ENCODE assay signal across 17 cellular contexts in genomic region chr5:177225798-177226197, GRCh38.
DNase-seq lines count a peak whose midpoint lies in the region; ATAC-seq and TF ChIP-seq lines count a peak whose summit lies in the region.
"Had no signal": no experiment of that assay in that cellular context is flagged by ENCODE, and none has a peak within 500 bp of the region (broad histone marks: within the 10 kb centered on the region; RNA-seq: fewer than 3 reads in every experiment).

No MANE protein-coding gene starts in this region.

- no peak overlapping the region for H2BK120ac ChIP-seq in trophoblast cell (ENCODE audit: insufficient read depth, low read length, poor library complexity)

- no peak overlapping the region for H3K9ac ChIP-seq in trophoblast cell (ENCODE audit: low read length)
- H3K9ac ChIP-seq: BLaER1 treated with 17β-estradiol and CSF1 and Interleukin-3, amounts not matched to agents 10 nM and 100 nM had no signal

- H3K9me3 ChIP-seq in T-helper 17 cell (ENCODE audit: control insufficient read depth, low read length, poor library complexity, severe bottlenecking) = no peaks in the 10 kb centered on the region
- H3K9me3 ChIP-seq in trophoblast cell (ENCODE audit: insufficient read depth, low read depth, low read length) = no peaks in the 10 kb centered on the region
- H3K9me3 ChIP-seq: A549; BLaER1 treated with 17β-estradiol and CSF1 and Interleukin-3, amounts not matched to agents 10 nM and 100 nM; Caco-2 had no signal

- no peaks in the 10 kb centered on the region for H3K9me3 Mint-ChIP-seq in GM23338
- H3K9me3 Mint-ChIP-seq: CD4-positive, alpha-beta T cell; CD8-positive, alpha-beta T cell had no signal

- peak overlapping the region; percentile 65; the same call in 1 of the 2 replicates for H3K27ac ChIP-seq in GM23338 (ENCODE audit: low read depth)
- no peak overlapping the region for H3K27ac ChIP-seq in trophoblast cell (ENCODE audit: low read depth, low read length)
- H3K27ac ChIP-seq: 22Rv1; A549; BLaER1 treated with 17β-estradiol and CSF1 and Interleukin-3, amounts not matched to agents 10 nM and 100 nM; C4-2B had no signal

- H3K27ac Mint-ChIP-seq in GM23338 = no peak overlapping the region
- peak overlapping the region; percentile 9 for H3K27ac Mint-ChIP-seq in T-helper 17 cell
- H3K27ac Mint-ChIP-seq: B cell; CD4-positive, alpha-beta T cell; CD8-positive, alpha-beta T cell had no signal

- H3K9me2 ChIP-seq in GM23338 (ENCODE audit: insufficient read depth) = no peaks in the 10 kb centered on the region

- ATAC-seq in GM23338 = no peak
- ATAC-seq in T-helper 17 cell = no peak
- no peak for ATAC-seq in left cardiac atrium
- ATAC-seq: A549; CD8-positive, alpha-beta T cell had no signal

- no peaks in the 10 kb centered on the region for H3K27me3 ChIP-seq in GM23338 (ENCODE audit: insufficient read depth)
- H3K27me3 ChIP-seq in trophoblast cell (ENCODE audit: insufficient read depth, low read length) = no peaks in the 10 kb centered on the region
- H3K27me3 ChIP-seq: BLaER1 treated with 17β-estradiol and CSF1 and Interleukin-3, amounts not matched to agents 10 nM and 100 nM had no signal

- intact Hi-C loops in left cardiac atrium (cut with DNase I) = no loop called here

- H2AFZ ChIP-seq in GM23338 = no peak overlapping the region
- no peak overlapping the region for H2AFZ ChIP-seq in trophoblast cell (ENCODE audit: insufficient read depth, low read length, poor library complexity)

- H4K8ac ChIP-seq in trophoblast cell (ENCODE audit: low read depth, low read length) = no peak overlapping the region

- no peak overlapping the region for H3K4me3 Mint-ChIP-seq in GM23338
- H3K4me3 Mint-ChIP-seq in T-helper 17 cell = no peak overlapping the region
- H3K4me3 Mint-ChIP-seq: B cell; CD4-positive, alpha-beta T cell; CD8-positive, alpha-beta T cell had no signal

- H3K27me3 Mint-ChIP-seq in GM23338 (ENCODE audit: insufficient read depth, low read depth, poor library complexity) (peaks cover 9% of the 10 kb centered on the region), T-helper 17 cell (no peaks in the 10 kb centered on the region)
- H3K27me3 Mint-ChIP-seq: B cell; CD4-positive, alpha-beta T cell had no signal

- H3K36me3 ChIP-seq in GM23338 (ENCODE audit: insufficient read depth) (peaks cover 6% of the 10 kb centered on the region), trophoblast cell (ENCODE audit: control insufficient read depth in 1 of 2, insufficient read depth in 2 of 2, low read length in 2 of 2) (peaks cover 5 to 6% of the 10 kb centered on the region in 2 experiments)

- H3K23ac ChIP-seq in trophoblast cell (ENCODE audit: low read length) = no peak overlapping the region

- H3K36me3 Mint-ChIP-seq in GM23338 (ENCODE audit: low read depth) = peaks cover 42% of the 10 kb centered on the region
- H3K36me3 Mint-ChIP-seq in T-helper 17 cell (ENCODE audit: low read depth) = peaks cover 5% of the 10 kb centered on the region

- no peak overlapping the region for H2BK5ac ChIP-seq in trophoblast cell (ENCODE audit: low read depth, low read length, poor library complexity)

- H4K91ac ChIP-seq in trophoblast cell (ENCODE audit: low read depth, low read length) = no peak overlapping the region

- H4K12ac ChIP-seq in trophoblast cell (ENCODE audit: low read depth, low read length) = no peak overlapping the region

- H3K14ac ChIP-seq in trophoblast cell (ENCODE audit: low read length) = no peak overlapping the region

- no peak for DNase-seq in GM23338 (ENCODE audit: low spot score)
- DNase-seq in T-helper 17 cell = no peak
- no peak for DNase-seq in trophoblast cell
- DNase-seq in NCI-H1694 treated with DMSO at 0.1 percent for 48 hours (lab: John Stamatoyannopoulos, UW) = no peak
- no peak for DNase-seq in left cardiac atrium
- DNase-seq: AML-193; Caco-2; Calu3; CD4-positive, alpha-beta T cell; CD8-positive, alpha-beta T cell; DMS79 treated with DMSO at 0.1 percent for 48 hours; GF-D8 had no signal

- H2BK12ac ChIP-seq in trophoblast cell (ENCODE audit: low read length) = no peak overlapping the region

- peaks cover 100% of the 10 kb centered on the region for H3K79me2 ChIP-seq in GM23338 (replicated peaks; ENCODE audit: insufficient read depth)
- no peaks in the 10 kb centered on the region for H3K79me2 ChIP-seq in trophoblast cell (ENCODE audit: control insufficient read depth, insufficient read depth, low read length, poor library complexity)

- no peak overlapping the region for H3K4me3 ChIP-seq in GM23338
- no peak overlapping the region for H3K4me3 ChIP-seq in trophoblast cell (ENCODE audit: low read depth, low read length)
- H3K4me3 ChIP-seq: A549; BLaER1 treated with 17β-estradiol and CSF1 and Interleukin-3, amounts not matched to agents 10 nM and 100 nM had no signal

- no peaks in the 10 kb centered on the region for H3F3A ChIP-seq in GM23338 (replicated peaks; ENCODE audit: low read depth)

- H3K4ac ChIP-seq in trophoblast cell (ENCODE audit: low read depth, low read length) = no peak overlapping the region

- H3K18ac ChIP-seq in trophoblast cell (ENCODE audit: low read length) = peak overlapping the region; percentile 59

- H3K4me2 ChIP-seq in GM23338 = no peak overlapping the region
- H3K4me2 ChIP-seq in trophoblast cell (ENCODE audit: low read length) = no peak overlapping the region
- H3K4me2 ChIP-seq: A549; BLaER1 treated with 17β-estradiol and CSF1 and Interleukin-3, amounts not matched to agents 10 nM and 100 nM had no signal

- H3K4me1 Mint-ChIP-seq in GM23338 (peaks cover 2% of the 10 kb centered on the region; the same call in 1 of the 3 replicates), T-helper 17 cell (peaks cover 33% of the 10 kb centered on the region)

- WGBS in trophoblast cell (ENCODE audit: extremely low coverage, insufficient coverage, insufficient read length) = no CpG with 5 or more reads among the region's 4 CpGs

- peaks cover 64% of the 10 kb centered on the region for H4K20me1 ChIP-seq in GM23338 (replicated peaks; ENCODE audit: insufficient read depth)

- H3K4me1 ChIP-seq in GM23338 (ENCODE audit: insufficient read depth) (no peaks in the 10 kb centered on the region; the same call in 1 of the 2 replicates), trophoblast cell (ENCODE audit: control insufficient read depth in 1 of 2, insufficient read depth in 2 of 2, low read length in 2 of 2) (no peaks in the 10 kb centered on the region)
- H3K4me1 ChIP-seq: A549, Caco-2 had no signal

- TF ChIP-seq CTCF in GM23338 (conservative IDR thresholded peaks at IDR 0.05; ENCODE audit: low read depth in 2 of 2) = no peak

- no peaks in the 10 kb centered on the region for H3K79me1 ChIP-seq in trophoblast cell (ENCODE audit: low read length)

- no peak overlapping the region for H2AK5ac ChIP-seq in trophoblast cell (ENCODE audit: low read length)

TF ChIP-seq in GM23338, 12 proteins besides CTCF, POLR2A, EP300 and RAD21:
- TF ChIP-seq ETS1 (IDR thresholded peaks at IDR 0.05) = no peak
- TF ChIP-seq REST (IDR thresholded peaks at IDR 0.05; ENCODE audit: unreplicated experiment) = no peak
- TF ChIP-seq STAT1 (IDR thresholded peaks at IDR 0.05; ENCODE audit: unreplicated experiment) = no peak
- no peak for TF ChIP-seq JUNB (IDR thresholded peaks at IDR 0.05; ENCODE audit: unreplicated experiment)
- no peak for TF ChIP-seq POLR2AphosphoS5 (IDR thresholded peaks at IDR 0.05; ENCODE audit: low read depth)
